ENCODE assay signal across 11 cellular contexts in genomic region chr2:130222523-130222922, GRCh38. TPM values are rescaled to one million over a fixed set of nuclear protein-coding genes. Genes with fewer than 3 reads are reported as not detected.
DNase-seq lines count a peak whose midpoint lies in the region; ATAC-seq, FAIRE-seq and TF ChIP-seq lines count a peak whose summit lies in the region.
"Not testable (repeated sequence)": the region's sequence is repeated elsewhere in the genome, so short reads cannot be mapped to it uniquely, and the experiment has no call there.
"Had no signal": no experiment of that assay in that cellular context is flagged by ENCODE, and none has a peak within 500 bp of the region (broad histone marks: within the 10 kb centered on the region; RNA-seq: fewer than 3 reads in every experiment).

No MANE protein-coding gene starts in this region.

- POLR2A ChIA-PET in activated CD8-positive, alpha-beta T cell treated with anti-CD3 and anti-CD28 coated beads for 36 hours (lab: Charles Lee) = not testable (repeated sequence)

- peak; percentile 92 for ATAC-seq in GM19023 (IDR thresholded peaks at IDR 0.05; ENCODE audit: unreplicated experiment)
- ATAC-seq in GM21390 (IDR thresholded peaks at IDR 0.05; ENCODE audit: unreplicated experiment) = peak; percentile 91
- peak; percentile 92 for ATAC-seq in HG02588 (IDR thresholded peaks at IDR 0.05; ENCODE audit: unreplicated experiment)
- peak; percentile 93 for ATAC-seq in HG02973 (IDR thresholded peaks at IDR 0.05; ENCODE audit: unreplicated experiment)
- ATAC-seq in HG03378 (IDR thresholded peaks at IDR 0.05; ENCODE audit: unreplicated experiment) = peak; percentile 95
- ATAC-seq in activated CD8-positive, alpha-beta T cell treated with anti-CD3 and anti-CD28 coated beads for 36 hours = peak; percentile 66
- ATAC-seq in stimulated activated memory B cell treated with anti-CD40 and anti-IgM and Interleukin-4, amounts not matched to agents 10 μg/mL and 1 μg/mL and 100 μg/mL, for 72 hours = peak; percentile 45

- not testable (repeated sequence) for H3K27ac Mint-ChIP-seq in activated CD8-positive, alpha-beta T cell treated with anti-CD3 and anti-CD28 coated beads for 36 hours; stimulated activated memory B cell treated with anti-CD40 and anti-IgM and Interleukin-4, amounts not matched to agents 10 μg/mL and 1 μg/mL and 100 μg/mL, for 72 hours

- not testable (repeated sequence) for DNase-seq in GM18507 (ENCODE audit: extremely low spot score, insufficient read length, low read depth); activated CD8-positive, alpha-beta T cell treated with anti-CD3 and anti-CD28 coated beads for 36 hours

- H3K27me3 Mint-ChIP-seq in activated CD8-positive, alpha-beta T cell treated with anti-CD3 and anti-CD28 coated beads for 36 hours = peaks cover 17% of the 10 kb centered on the region
- not testable (repeated sequence) for H3K27me3 Mint-ChIP-seq in stimulated activated memory B cell treated with anti-CD40 and anti-IgM and Interleukin-4, amounts not matched to agents 10 μg/mL and 1 μg/mL and 100 μg/mL, for 72 hours

- TF ChIP-seq CTCF in activated CD8-positive, alpha-beta T cell treated with anti-CD3 and anti-CD28 coated beads for 36 hours (IDR thresholded peaks at IDR 0.05) = not testable (repeated sequence)

- not testable (repeated sequence) for H3K4me1 Mint-ChIP-seq in activated CD8-positive, alpha-beta T cell treated with anti-CD3 and anti-CD28 coated beads for 36 hours (ENCODE audit: low read depth); stimulated activated memory B cell treated with anti-CD40 and anti-IgM and Interleukin-4, amounts not matched to agents 10 μg/mL and 1 μg/mL and 100 μg/mL, for 72 hours

- intact Hi-C loops in activated CD8-positive, alpha-beta T cell treated with anti-CD3 and anti-CD28 coated beads for 36 hours (cut with micrococcal nuclease) = not testable (repeated sequence)

- not testable (repeated sequence) for H3K9me3 Mint-ChIP-seq in activated CD8-positive, alpha-beta T cell treated with anti-CD3 and anti-CD28 coated beads for 36 hours; stimulated activated memory B cell treated with anti-CD40 and anti-IgM and Interleukin-4, amounts not matched to agents 10 μg/mL and 1 μg/mL and 100 μg/mL, for 72 hours

- FAIRE-seq in GM18507 (lab: Jason Lieb, UNC) = peak; percentile 70

- CTCF ChIA-PET in activated CD8-positive, alpha-beta T cell treated with anti-CD3 and anti-CD28 coated beads for 36 hours (lab: Charles Lee) = not testable (repeated sequence)

- not testable (repeated sequence) for H3K36me3 Mint-ChIP-seq in activated CD8-positive, alpha-beta T cell treated with anti-CD3 and anti-CD28 coated beads for 36 hours (ENCODE audit: low read depth); stimulated activated memory B cell treated with anti-CD40 and anti-IgM and Interleukin-4, amounts not matched to agents 10 μg/mL and 1 μg/mL and 100 μg/mL, for 72 hours

- H3K4me3 Mint-ChIP-seq in activated CD8-positive, alpha-beta T cell treated with anti-CD3 and anti-CD28 coated beads for 36 hours; stimulated activated memory B cell treated with anti-CD40 and anti-IgM and Interleukin-4, amounts not matched to agents 10 μg/mL and 1 μg/mL and 100 μg/mL, for 72 hours: not testable (repeated sequence)

RNA-seq across cellular contexts. Expression of gene TUBA3E, which starts 24.3 kb away (rescaled TPM):
- not detected for total RNA-seq in activated CD8-positive, alpha-beta T cell treated with anti-CD3 and anti-CD28 coated beads for 36 hours
- total RNA-seq: activated naive CD8-positive, alpha-beta T cell treated with anti-CD3 and anti-CD28 coated beads, Interleukin-2, amount 10 ng/mL, durations not matched to agents 7 days and 5 days; left lobe of liver; SJCRH30 had no signal

RNA-seq across cellular contexts. Expression of gene MZT2B, which starts 40.5 kb away (rescaled TPM):
- total RNA-seq in activated CD8-positive, alpha-beta T cell treated with anti-CD3 and anti-CD28 coated beads for 36 hours = 100 to 1,000 TPM; 390 to 402 TPM

RNA-seq across cellular contexts. Expression of gene SMPD4, which starts 41.1 kb away (rescaled TPM):
- total RNA-seq in activated CD8-positive, alpha-beta T cell treated with anti-CD3 and anti-CD28 coated beads for 36 hours = 10 to 100 TPM; 73.8 to 75.8 TPM

Comparison
In these comparisons a context has a peak if more than half of its experiments do, and no peak if none do; other contexts are left out.
1. ATAC-seq: peak in every context shown above with its lines; median percentile 95 in HG03378; 93 in HG02973; 92 in GM19023; 92 in HG02588; 91 in GM21390; 66 in activated CD8-positive, alpha-beta T cell treated with anti-CD3 and anti-CD28 coated beads for 36 hours; 45 in stimulated activated memory B cell treated with anti-CD40 and anti-IgM and Interleukin-4, amounts not matched to agents 10 μg/mL and 1 μg/mL and 100 μg/mL, for 72 hours.